ENCODE assay signal across 11 cellular contexts in genomic region chr7:107659666-107660065, GRCh38. TPM values are rescaled to one million over a fixed set of nuclear protein-coding genes. Genes with fewer than 3 reads are reported as not detected.
DNase-seq lines count a peak whose midpoint lies in the region; ATAC-seq and TF ChIP-seq lines count a peak whose summit lies in the region.
"Had no signal": no experiment of that assay in that cellular context is flagged by ENCODE, and none has a peak within 500 bp of the region (broad histone marks: within the 10 kb centered on the region; RNA-seq: fewer than 3 reads in every experiment).

No MANE protein-coding gene starts in this region.

- ATAC-seq in RWPE2 (ENCODE audit: low read depth) = peak; percentile 58
- peak; percentile 86 for ATAC-seq in stimulated activated memory B cell treated with anti-CD40 and anti-IgM and Interleukin-4, amounts not matched to agents 10 μg/mL and 1 μg/mL and 100 μg/mL, for 72 hours

- peaks cover 44% of the 10 kb centered on the region for H3K4me1 Mint-ChIP-seq in stimulated activated memory B cell treated with anti-CD40 and anti-IgM and Interleukin-4, amounts not matched to agents 10 μg/mL and 1 μg/mL and 100 μg/mL, for 72 hours
- H3K4me1 Mint-ChIP-seq: nephron had no signal

- H3K4me3 Mint-ChIP-seq in stimulated activated memory B cell treated with anti-CD40 and anti-IgM and Interleukin-4, amounts not matched to agents 10 μg/mL and 1 μg/mL and 100 μg/mL, for 72 hours = peak overlapping the region; percentile 91

- no peak overlapping the region for H3K4me3 ChIP-seq in RWPE2 (ENCODE audit: severe bottlenecking)
- H3K4me3 ChIP-seq in epithelial cell of proximal tubule (ENCODE audit: low read depth, low read length) = no peak overlapping the region
- H3K4me3 ChIP-seq: BLaER1 had no signal

- H3K27ac Mint-ChIP-seq in stimulated activated memory B cell treated with anti-CD40 and anti-IgM and Interleukin-4, amounts not matched to agents 10 μg/mL and 1 μg/mL and 100 μg/mL, for 72 hours = peak overlapping the region; percentile 18
- H3K27ac Mint-ChIP-seq: nephron had no signal

- H3K27me3 Mint-ChIP-seq in stimulated activated memory B cell treated with anti-CD40 and anti-IgM and Interleukin-4, amounts not matched to agents 10 μg/mL and 1 μg/mL and 100 μg/mL, for 72 hours = no peaks in the 10 kb centered on the region

- no peaks in the 10 kb centered on the region for H3K36me3 ChIP-seq in RWPE2 (ENCODE audit: low read depth)
- H3K36me3 ChIP-seq: BLaER1 had no signal

- H3K4me1 ChIP-seq in RWPE2 (ENCODE audit: insufficient read depth, poor library complexity, severe bottlenecking) = peaks cover 3% of the 10 kb centered on the region
- H3K4me1 ChIP-seq: BLaER1 had no signal

- no peak for TF ChIP-seq CTCF in RWPE2 (IDR thresholded peaks at IDR 0.05; ENCODE audit: poor library complexity, severe bottlenecking)
- no peak for TF ChIP-seq CTCF in epithelial cell of proximal tubule (conservative IDR thresholded peaks at IDR 0.05; ENCODE audit: low read depth, low read length)

- H3K9me3 ChIP-seq in RWPE2 (ENCODE audit: severe bottlenecking) = no peaks in the 10 kb centered on the region

- H3K27ac ChIP-seq in RWPE2 (ENCODE audit: poor library complexity, severe bottlenecking) = no peak overlapping the region
- H3K27ac ChIP-seq: BLaER1 had no signal

- H3K36me3 Mint-ChIP-seq in stimulated activated memory B cell treated with anti-CD40 and anti-IgM and Interleukin-4, amounts not matched to agents 10 μg/mL and 1 μg/mL and 100 μg/mL, for 72 hours = no peaks in the 10 kb centered on the region

- H3K9me3 Mint-ChIP-seq in stimulated activated memory B cell treated with anti-CD40 and anti-IgM and Interleukin-4, amounts not matched to agents 10 μg/mL and 1 μg/mL and 100 μg/mL, for 72 hours = no peaks in the 10 kb centered on the region
- H3K9me3 Mint-ChIP-seq: central memory CD8-positive, alpha-beta T cell; nephron had no signal

- peak; percentile 17 for DNase-seq in activated CD4-positive, CD25-positive, alpha-beta regulatory T cell treated with anti-CD3 and anti-CD28 coated beads, Interleukin-2, amount 50 U/mL, for 16 hours (ENCODE audit: low read depth, low spot score)
- DNase-seq in activated CD4-positive, CD25-positive, alpha-beta regulatory T cell treated with anti-CD3 and anti-CD28 coated beads, Interleukin-2, amount 50 U/mL, for 72 hours = no peak
- DNase-seq in RWPE2 (ENCODE audit: low spot score) = no peak
- peak; percentile 19 for DNase-seq in epithelial cell of proximal tubule (ENCODE audit: low read depth)
- no peak for DNase-seq in NCI-H187 treated with DMSO at 0.1 percent for 48 hours (lab: John Stamatoyannopoulos, UW)
- DNase-seq in NCI-H2171 treated with DMSO at 0.1 percent for 48 hours (lab: John Stamatoyannopoulos, UW) = no peak
- DNase-seq in effector CD8-positive, alpha-beta T cell (lab: John Stamatoyannopoulos, UW) = no peak

- peaks cover 35% of the 10 kb centered on the region for H3K27me3 ChIP-seq in RWPE2 (ENCODE audit: insufficient read depth, poor library complexity, severe bottlenecking)
- H3K27me3 ChIP-seq: BLaER1 had no signal

RNA-seq across cellular contexts. Expression of gene SLC26A4, which starts 1.0 kb away (rescaled TPM):
- 0.35 and 0.43 TPM in 2 replicates for total RNA-seq in epithelial cell of proximal tubule

Comparison
In these comparisons a context has a peak if more than half of its experiments do, and no peak if none do; other contexts are left out.
1. DNase-seq: peak in activated CD4-positive, CD25-positive, alpha-beta regulatory T cell treated with anti-CD3 and anti-CD28 coated beads, Interleukin-2, amount 50 U/mL, for 16 hours (single experiment) and epithelial cell of proximal tubule (single experiment); none in activated CD4-positive, CD25-positive, alpha-beta regulatory T cell treated with anti-CD3 and anti-CD28 coated beads, Interleukin-2, amount 50 U/mL, for 72 hours (single experiment), RWPE2 (single experiment), NCI-H187 treated with DMSO at 0.1 percent for 48 hours (single experiment), NCI-H2171 treated with DMSO at 0.1 percent for 48 hours (single experiment) and effector CD8-positive, alpha-beta T cell (single experiment).